In genomic region chr7:127924874-127925273, GRCh38 we compare ENCODE assay signal across 22 cellular contexts.
DNase-seq lines count a peak whose midpoint lies in the region; ATAC-seq, FAIRE-seq and TF ChIP-seq lines count a peak whose summit lies in the region.
"Had no signal": no experiment of that assay in that cellular context is flagged by ENCODE, and none has a peak within 500 bp of the region (broad histone marks: within the 10 kb centered on the region; RNA-seq: fewer than 3 reads in every experiment).

No MANE protein-coding gene starts in this region.

- CTCF ChIA-PET in K562 (lab: Yijun Ruan, JAX; ENCODE audit: low intra/inter-chr PET ratio) = no interaction called here

- ATAC-seq in K562 (no peak), HG03196 (IDR thresholded peaks at IDR 0.05; ENCODE audit: unreplicated experiment) (no peak)
- ATAC-seq in stimulated activated effector memory CD8-positive, alpha-beta T cell treated with anti-CD3 and anti-CD28 coated beads, Interleukin-12 subunit alpha, Interleukin-12 subunit beta, amount 100 ng/mL, for 72 hours = no peak

- BruUV-seq in K562 (replicated peaks; lab: Mats Ljungman, UMichigan) = no TSS peak

- H3K36me3 ChIP-seq in Karpas-422 (ENCODE audit: insufficient read depth, low read length) (no peaks in the 10 kb centered on the region), K562 (ENCODE audit: control insufficient read depth, insufficient read depth, low read length) (peaks cover 15% of the 10 kb centered on the region)

- H3K79me2 ChIP-seq in Karpas-422 (ENCODE audit: low read length) (peaks cover 82% of the 10 kb centered on the region), K562 (ENCODE audit: control insufficient read depth, insufficient read depth, low read length) (peaks cover 12% of the 10 kb centered on the region; the same call in 2 of the 3 replicates)

- DNase-seq in Karpas-422 = no peak
- DNase-seq in K562 (ENCODE audit: extremely low read depth in 1 of 4, low spot score in 3 of 4) = no peak
- no peak for DNase-seq in stimulated activated effector memory CD8-positive, alpha-beta T cell treated with anti-CD3 and anti-CD28 coated beads, Interleukin-12 subunit alpha, Interleukin-12 subunit beta, amount 100 ng/mL, for 72 hours (ENCODE audit: low spot score in 2 of 2)
- DNase-seq in putamen (ENCODE audit: low spot score) = no peak
- DNase-seq in stimulated activated CD4-positive, alpha-beta T cell treated with anti-CD3 and anti-CD28 coated beads, Interleukin-2, amount 100 ng/mL, for 48 hours = no peak
- DNase-seq: 8988T; ACHN; BE2C; C1 segment of cervical spinal cord; CD4-positive, alpha-beta memory T cell; CD4-positive, CD25-positive, alpha-beta regulatory T cell; CD8-positive, alpha-beta memory T cell; COR-L47; DMS79 treated with DMSO at 0.1 percent for 48 hours; GF-D8 had no signal

- no peak for TF ChIP-seq EP300 in K562 (IDR thresholded peaks at IDR 0.05; ENCODE audit: low read length)

- no peak overlapping the region for H3K4me2 ChIP-seq in Karpas-422 (ENCODE audit: low read depth, low read length, poor library complexity, severe bottlenecking)
- H3K4me2 ChIP-seq in K562 (ENCODE audit: insufficient read depth, low read length) = no peak overlapping the region
- H3K4me2 ChIP-seq: BLaER1 had no signal

- H3K36me3 Mint-ChIP-seq in stimulated activated effector memory CD8-positive, alpha-beta T cell treated with anti-CD3 and anti-CD28 coated beads, Interleukin-12 subunit alpha, Interleukin-12 subunit beta, amount 100 ng/mL, for 72 hours = peaks cover 23% of the 10 kb centered on the region

- peak overlapping the region; percentile 64 for H3K27ac ChIP-seq in Karpas-422 (ENCODE audit: low read length)
- H3K27ac ChIP-seq in K562 (ENCODE audit: extremely low read depth, low read depth, low read length) = no peak overlapping the region
- H3K27ac ChIP-seq: BLaER1 had no signal

- H3K9me3 Mint-ChIP-seq in stimulated activated effector memory CD8-positive, alpha-beta T cell treated with anti-CD3 and anti-CD28 coated beads, Interleukin-12 subunit alpha, Interleukin-12 subunit beta, amount 100 ng/mL, for 72 hours = no peaks in the 10 kb centered on the region
- H3K9me3 Mint-ChIP-seq: CD4-positive, alpha-beta memory T cell; CD4-positive, CD25-positive, alpha-beta regulatory T cell; CD8-positive, alpha-beta memory T cell had no signal

- TF ChIP-seq CTCF in K562 (IDR thresholded peaks at IDR 0.05 in 2 of 3, conservative IDR thresholded peaks at IDR 0.05 in 1 of 3; ENCODE audit: insufficient read depth in 2 of 3, low read depth in 1 of 3, low read length in 3 of 3) = no peak

- no peak for TF ChIP-seq POLR2A in K562 (conservative IDR thresholded peaks at IDR 0.05)

- no peak overlapping the region for H3K9ac ChIP-seq in Karpas-422 (ENCODE audit: low read length)
- H3K9ac ChIP-seq in K562 (ENCODE audit: insufficient read depth in 1 of 2, low read depth in 2 of 2, low read length in 2 of 2) = no peak overlapping the region
- H3K9ac ChIP-seq: BLaER1 had no signal

- no peak overlapping the region for H3K4me3 Mint-ChIP-seq in stimulated activated effector memory CD8-positive, alpha-beta T cell treated with anti-CD3 and anti-CD28 coated beads, Interleukin-12 subunit alpha, Interleukin-12 subunit beta, amount 100 ng/mL, for 72 hours
- H3K4me3 Mint-ChIP-seq: CD14-positive monocyte; CD4-positive, alpha-beta memory T cell; CD4-positive, CD25-positive, alpha-beta regulatory T cell; CD8-positive, alpha-beta memory T cell had no signal

- H3K4me1 ChIP-seq in Karpas-422 (ENCODE audit: low read length) = peaks cover 85% of the 10 kb centered on the region
- H3K4me1 ChIP-seq in K562 (replicated peaks in 1 of 2; ENCODE audit: control insufficient read depth in 2 of 2, insufficient read depth in 2 of 2, low read length in 2 of 2) = no peaks in the 10 kb centered on the region; a peak in 1 of 5 replicates

- H3K4me3 ChIP-seq in Karpas-422 (ENCODE audit: low read length) (no peak overlapping the region), K562 (no peak overlapping the region)
- H3K4me3 ChIP-seq: BLaER1 had no signal

- peaks cover 5% of the 10 kb centered on the region for H3K9me1 ChIP-seq in K562 (ENCODE audit: control insufficient read depth, insufficient read depth, low read length)

- no peaks in the 10 kb centered on the region for H4K20me1 ChIP-seq in Karpas-422 (ENCODE audit: insufficient read depth, low read depth, low read length)
- no peaks in the 10 kb centered on the region for H4K20me1 ChIP-seq in K562 (replicated peaks; ENCODE audit: control insufficient read depth, insufficient read depth, low read length)
- H4K20me1 ChIP-seq: BLaER1 had no signal

- H3K9me2 ChIP-seq in Karpas-422 (replicated peaks; ENCODE audit: insufficient read depth, low read length) = no peaks in the 10 kb centered on the region

- H3K9me3 ChIP-seq in Karpas-422 (ENCODE audit: low read length) (no peaks in the 10 kb centered on the region), K562 (replicated peaks; ENCODE audit: control insufficient read depth, insufficient read depth, low read depth, low read length) (no peaks in the 10 kb centered on the region)
- H3K9me3 ChIP-seq: BE2C, BLaER1 had no signal

- in situ Hi-C loops in K562 (cut with MboI) = no loop called here

- H3K27ac Mint-ChIP-seq in stimulated activated effector memory CD8-positive, alpha-beta T cell treated with anti-CD3 and anti-CD28 coated beads, Interleukin-12 subunit alpha, Interleukin-12 subunit beta, amount 100 ng/mL, for 72 hours = peak overlapping the region; percentile 50
- H3K27ac Mint-ChIP-seq: CD4-positive, alpha-beta memory T cell; CD4-positive, CD25-positive, alpha-beta regulatory T cell; CD8-positive, alpha-beta memory T cell had no signal

- FAIRE-seq in K562 (lab: Jason Lieb, UNC) = no peak
- FAIRE-seq: A204.1, D721Med, G401.6, GM12891 had no signal

- H2AFZ ChIP-seq in Karpas-422 (ENCODE audit: low read length) (no peak overlapping the region), K562 (ENCODE audit: low read depth, low read length) (no peak overlapping the region)

- POLR2A ChIA-PET in K562 (lab: Yijun Ruan, JAX) = no interaction called here

- intact Hi-C loops in K562 (cut with micrococcal nuclease) = loop anchor here (10.0 kb wide), 1 partner anchor 220 kb away; no protein-coding TSS in a partner anchor

- peaks cover 40% of the 10 kb centered on the region for H3K4me1 Mint-ChIP-seq in stimulated activated effector memory CD8-positive, alpha-beta T cell treated with anti-CD3 and anti-CD28 coated beads, Interleukin-12 subunit alpha, Interleukin-12 subunit beta, amount 100 ng/mL, for 72 hours

- no peak for TF ChIP-seq RAD21 in K562 (CRISPR knock-in tag; conservative IDR thresholded peaks at IDR 0.05 in 1 of 2, IDR thresholded peaks at IDR 0.05 in 1 of 2)

- H3K27me3 ChIP-seq in Karpas-422 (ENCODE audit: low read length) = no peaks in the 10 kb centered on the region
- no peaks in the 10 kb centered on the region for H3K27me3 ChIP-seq in K562 (ENCODE audit: control insufficient read depth in 2 of 2, insufficient read depth in 2 of 2, low read length in 2 of 2)
- H3K27me3 ChIP-seq: BE2C, BLaER1 had no signal

TF ChIP-seq in K562, 482 proteins besides CTCF, POLR2A, EP300 and RAD21:
- TF ChIP-seq ATF3 (IDR thresholded peaks at IDR 0.05) = peak; percentile 46; the same call in 1 of the 2 replicates
- no peak for TF ChIP-seq ATF3 (CRISPR knock-in tag; conservative IDR thresholded peaks at IDR 0.05)
- TF ChIP-seq ZBTB43 (CRISPR knock-in tag; IDR thresholded peaks at IDR 0.05) = no peak
- TF ChIP-seq CEBPG (CRISPR knock-in tag; IDR thresholded peaks at IDR 0.05) = no peak
- TF ChIP-seq CEBPG (tag; conservative IDR thresholded peaks at IDR 0.05 in 1 of 2, IDR thresholded peaks at IDR 0.05 in 1 of 2) = peak; percentile 65 to 69
